ENCODE assay signal across 1 cellular context in the genomic region with DNA sequence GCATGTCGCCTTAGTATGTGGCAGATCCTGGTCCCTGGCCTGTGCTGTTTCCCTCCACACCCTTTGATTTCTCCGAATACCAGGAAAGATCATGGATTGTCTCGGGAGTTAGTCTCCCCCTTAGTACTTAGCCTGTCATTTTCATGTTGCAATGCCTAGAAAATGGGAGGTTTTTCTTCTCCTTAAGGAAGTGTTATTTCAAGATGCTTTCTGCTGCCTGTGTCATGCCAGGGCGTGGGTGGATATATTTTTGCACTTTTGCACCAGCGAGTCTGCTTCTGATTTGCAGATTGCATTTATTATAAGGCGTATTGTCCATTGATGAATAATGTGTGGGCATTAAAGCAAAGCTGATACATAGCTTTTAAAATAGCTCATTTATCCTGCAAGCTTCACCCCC.
A peak's percentile ranks its signal among the peaks of the same experiment; 100 is the strongest.
TF ChIP-seq lines count a peak whose summit lies in the region.

No MANE protein-coding gene starts in this region.

TF ChIP-seq in neural cell, 6 proteins besides CTCF, POLR2A, EP300 and RAD21:
- TF ChIP-seq, protein P1, sequence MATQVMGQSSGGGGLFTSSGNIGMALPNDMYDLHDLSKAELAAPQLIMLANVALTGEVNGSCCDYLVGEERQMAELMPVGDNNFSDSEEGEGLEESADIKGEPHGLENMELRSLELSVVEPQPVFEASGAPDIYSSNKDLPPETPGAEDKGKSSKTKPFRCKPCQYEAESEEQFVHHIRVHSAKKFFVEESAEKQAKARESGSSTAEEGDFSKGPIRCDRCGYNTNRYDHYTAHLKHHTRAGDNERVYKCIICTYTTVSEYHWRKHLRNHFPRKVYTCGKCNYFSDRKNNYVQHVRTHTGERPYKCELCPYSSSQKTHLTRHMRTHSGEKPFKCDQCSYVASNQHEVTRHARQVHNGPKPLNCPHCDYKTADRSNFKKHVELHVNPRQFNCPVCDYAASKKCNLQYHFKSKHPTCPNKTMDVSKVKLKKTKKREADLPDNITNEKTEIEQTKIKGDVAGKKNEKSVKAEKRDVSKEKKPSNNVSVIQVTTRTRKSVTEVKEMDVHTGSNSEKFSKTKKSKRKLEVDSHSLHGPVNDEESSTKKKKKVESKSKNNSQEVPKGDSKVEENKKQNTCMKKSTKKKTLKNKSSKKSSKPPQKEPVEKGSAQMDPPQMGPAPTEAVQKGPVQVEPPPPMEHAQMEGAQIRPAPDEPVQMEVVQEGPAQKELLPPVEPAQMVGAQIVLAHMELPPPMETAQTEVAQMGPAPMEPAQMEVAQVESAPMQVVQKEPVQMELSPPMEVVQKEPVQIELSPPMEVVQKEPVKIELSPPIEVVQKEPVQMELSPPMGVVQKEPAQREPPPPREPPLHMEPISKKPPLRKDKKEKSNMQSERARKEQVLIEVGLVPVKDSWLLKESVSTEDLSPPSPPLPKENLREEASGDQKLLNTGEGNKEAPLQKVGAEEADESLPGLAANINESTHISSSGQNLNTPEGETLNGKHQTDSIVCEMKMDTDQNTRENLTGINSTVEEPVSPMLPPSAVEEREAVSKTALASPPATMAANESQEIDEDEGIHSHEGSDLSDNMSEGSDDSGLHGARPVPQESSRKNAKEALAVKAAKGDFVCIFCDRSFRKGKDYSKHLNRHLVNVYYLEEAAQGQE (IDR thresholded peaks at IDR 0.05; ENCODE audit: borderline replicate concordance), result peak; percentile 55
- TF ChIP-seq EZH2 (IDR thresholded peaks at IDR 0.05; ENCODE audit: borderline replicate concordance, insufficient read depth, low read length, poor library complexity, severe bottlenecking), result no peak
